ENCODE assay signal across 1 cellular context in genomic region chr10:59323036-59323459, GRCh38.
TF ChIP-seq lines count a peak whose summit lies in the region.

No MANE protein-coding gene starts in this region.

TF ChIP-seq in HepG2, 621 proteins besides CTCF, POLR2A, EP300 and RAD21 (continued from another document):
- TF ChIP-seq HNF4A (CRISPR knock-in tag; IDR thresholded peaks at IDR 0.05) (peak; percentile 79), HDAC1 (CRISPR knock-in tag; IDR thresholded peaks at IDR 0.05) (0 out of 2 replicates have a peak, but pooled peaks have one; percentile 33), ZNF276 (CRISPR knock-in tag; IDR thresholded peaks at IDR 0.05; ENCODE audit: low read depth) (no peak), ZNF598 (CRISPR knock-in tag; IDR thresholded peaks at IDR 0.05; ENCODE audit: borderline replicate concordance) (no peak), SOX6 (IDR thresholded peaks at IDR 0.05) (no peak), SOX6 (CRISPR knock-in tag; IDR thresholded peaks at IDR 0.05) (peak; percentile 61), MEF2D (CRISPR knock-in tag; IDR thresholded peaks at IDR 0.05) (peak; percentile 69; the same call in 1 of the 2 replicates), HIC2 (CRISPR knock-in tag; IDR thresholded peaks at IDR 0.05; ENCODE audit: low read depth) (peak; percentile 51; the same call in 1 of the 2 replicates), NR2F1 (CRISPR knock-in tag; IDR thresholded peaks at IDR 0.05) (peak in 1 of 2 experiments; percentile 30; a peak in 1 of 4 replicates), ZBTB42 (CRISPR knock-in tag; IDR thresholded peaks at IDR 0.05) (no peak), ZFX (CRISPR knock-in tag; IDR thresholded peaks at IDR 0.05; ENCODE audit: low read depth) (0 out of 2 replicates have a peak, but pooled peaks have one; percentile 20), POLR2G (IDR thresholded peaks at IDR 0.05; ENCODE audit: low read depth, low read length) (no peak), ZFAT (CRISPR knock-in tag; conservative IDR thresholded peaks at IDR 0.05) (no peak), ZNF574 (CRISPR knock-in tag; IDR thresholded peaks at IDR 0.05) (peak; percentile 58), ZMYM4 (CRISPR knock-in tag; IDR thresholded peaks at IDR 0.05) (peak; percentile 67; the same call in 1 of the 2 replicates), FOXA1 (IDR thresholded peaks at IDR 0.05) (no peak), FOXA1 (CRISPR knock-in tag; IDR thresholded peaks at IDR 0.05) (peak; percentile 84), NCOA2 (CRISPR knock-in tag; IDR thresholded peaks at IDR 0.05) (no peak), TARDBP (CRISPR knock-in tag; IDR thresholded peaks at IDR 0.05) (peak; percentile 49; the same call in 1 of the 2 replicates), HMGA1 (CRISPR knock-in tag; conservative IDR thresholded peaks at IDR 0.05) (no peak), POLR2AphosphoS5 (IDR thresholded peaks at IDR 0.05; ENCODE audit: low read depth, low read length) (no peak), ZNF354B (CRISPR knock-in tag; IDR thresholded peaks at IDR 0.05) (no peak), MIER2 (CRISPR knock-in tag; IDR thresholded peaks at IDR 0.05) (0 out of 2 replicates have a peak, but pooled peaks have one; percentile 36), ZNF761 (CRISPR knock-in tag; conservative IDR thresholded peaks at IDR 0.05) (0 out of 2 replicates have a peak, but pooled peaks have one; percentile 33), CERS6 (CRISPR knock-in tag; IDR thresholded peaks at IDR 0.05) (no peak), HCFC1 (IDR thresholded peaks at IDR 0.05; ENCODE audit: low read depth, low read length) (no peak), ZNF317 (CRISPR knock-in tag; IDR thresholded peaks at IDR 0.05) (no peak), ZSCAN25 (CRISPR knock-in tag; IDR thresholded peaks at IDR 0.05) (no peak), HNF4G (IDR thresholded peaks at IDR 0.05; ENCODE audit: borderline replicate concordance, low read depth, low read length) (peak; percentile 64), HNF4G (CRISPR knock-in tag; IDR thresholded peaks at IDR 0.05; ENCODE audit: borderline replicate concordance, low read depth) (no peak; the same call in 1 of the 2 replicates), HNRNPK (IDR thresholded peaks at IDR 0.05; ENCODE audit: low read depth, low read length, poor library complexity, severe bottlenecking) (no peak), ZNF703 (CRISPR knock-in tag; IDR thresholded peaks at IDR 0.05; ENCODE audit: borderline replicate concordance) (no peak), FOXM1 (CRISPR knock-in tag; IDR thresholded peaks at IDR 0.05) (no peak), ZKSCAN5 (CRISPR knock-in tag; IDR thresholded peaks at IDR 0.05) (no peak), XRCC5 (optimal IDR thresholded peaks at IDR 0.05; ENCODE audit: low read length) (no peak)
- TF ChIP-seq, protein P1, sequence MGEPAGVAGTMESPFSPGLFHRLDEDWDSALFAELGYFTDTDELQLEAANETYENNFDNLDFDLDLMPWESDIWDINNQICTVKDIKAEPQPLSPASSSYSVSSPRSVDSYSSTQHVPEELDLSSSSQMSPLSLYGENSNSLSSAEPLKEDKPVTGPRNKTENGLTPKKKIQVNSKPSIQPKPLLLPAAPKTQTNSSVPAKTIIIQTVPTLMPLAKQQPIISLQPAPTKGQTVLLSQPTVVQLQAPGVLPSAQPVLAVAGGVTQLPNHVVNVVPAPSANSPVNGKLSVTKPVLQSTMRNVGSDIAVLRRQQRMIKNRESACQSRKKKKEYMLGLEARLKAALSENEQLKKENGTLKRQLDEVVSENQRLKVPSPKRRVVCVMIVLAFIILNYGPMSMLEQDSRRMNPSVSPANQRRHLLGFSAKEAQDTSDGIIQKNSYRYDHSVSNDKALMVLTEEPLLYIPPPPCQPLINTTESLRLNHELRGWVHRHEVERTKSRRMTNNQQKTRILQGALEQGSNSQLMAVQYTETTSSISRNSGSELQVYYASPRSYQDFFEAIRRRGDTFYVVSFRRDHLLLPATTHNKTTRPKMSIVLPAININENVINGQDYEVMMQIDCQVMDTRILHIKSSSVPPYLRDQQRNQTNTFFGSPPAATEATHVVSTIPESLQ (CRISPR knock-in tag; conservative IDR thresholded peaks at IDR 0.05) = no peak
- TF ChIP-seq, protein P2, sequence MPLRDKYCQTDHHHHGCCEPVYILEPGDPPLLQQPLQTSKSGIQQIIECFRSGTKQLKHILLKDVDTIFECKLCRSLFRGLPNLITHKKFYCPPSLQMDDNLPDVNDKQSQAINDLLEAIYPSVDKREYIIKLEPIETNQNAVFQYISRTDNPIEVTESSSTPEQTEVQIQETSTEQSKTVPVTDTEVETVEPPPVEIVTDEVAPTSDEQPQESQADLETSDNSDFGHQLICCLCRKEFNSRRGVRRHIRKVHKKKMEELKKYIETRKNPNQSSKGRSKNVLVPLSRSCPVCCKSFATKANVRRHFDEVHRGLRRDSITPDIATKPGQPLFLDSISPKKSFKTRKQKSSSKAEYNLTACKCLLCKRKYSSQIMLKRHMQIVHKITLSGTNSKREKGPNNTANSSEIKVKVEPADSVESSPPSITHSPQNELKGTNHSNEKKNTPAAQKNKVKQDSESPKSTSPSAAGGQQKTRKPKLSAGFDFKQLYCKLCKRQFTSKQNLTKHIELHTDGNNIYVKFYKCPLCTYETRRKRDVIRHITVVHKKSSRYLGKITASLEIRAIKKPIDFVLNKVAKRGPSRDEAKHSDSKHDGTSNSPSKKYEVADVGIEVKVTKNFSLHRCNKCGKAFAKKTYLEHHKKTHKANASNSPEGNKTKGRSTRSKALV (CRISPR knock-in tag; IDR thresholded peaks at IDR 0.05) = no peak
- TF ChIP-seq, protein P3, sequence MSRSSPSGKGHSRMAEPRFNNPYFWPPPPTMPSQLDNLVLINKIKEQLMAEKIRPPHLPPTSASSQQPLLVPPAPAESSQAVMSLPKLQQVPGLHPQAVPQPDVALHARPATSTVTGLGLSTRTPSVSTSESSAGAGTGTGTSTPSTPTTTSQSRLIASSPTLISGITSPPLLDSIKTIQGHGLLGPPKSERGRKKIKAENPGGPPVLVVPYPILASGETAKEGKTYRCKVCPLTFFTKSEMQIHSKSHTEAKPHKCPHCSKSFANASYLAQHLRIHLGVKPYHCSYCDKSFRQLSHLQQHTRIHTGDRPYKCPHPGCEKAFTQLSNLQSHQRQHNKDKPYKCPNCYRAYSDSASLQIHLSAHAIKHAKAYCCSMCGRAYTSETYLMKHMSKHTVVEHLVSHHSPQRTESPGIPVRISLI (CRISPR knock-in tag; IDR thresholded peaks at IDR 0.05; ENCODE audit: borderline replicate concordance) = no peak
